Comparison of ENCODE assay signal across 17 cellular contexts in the genomic region with DNA sequence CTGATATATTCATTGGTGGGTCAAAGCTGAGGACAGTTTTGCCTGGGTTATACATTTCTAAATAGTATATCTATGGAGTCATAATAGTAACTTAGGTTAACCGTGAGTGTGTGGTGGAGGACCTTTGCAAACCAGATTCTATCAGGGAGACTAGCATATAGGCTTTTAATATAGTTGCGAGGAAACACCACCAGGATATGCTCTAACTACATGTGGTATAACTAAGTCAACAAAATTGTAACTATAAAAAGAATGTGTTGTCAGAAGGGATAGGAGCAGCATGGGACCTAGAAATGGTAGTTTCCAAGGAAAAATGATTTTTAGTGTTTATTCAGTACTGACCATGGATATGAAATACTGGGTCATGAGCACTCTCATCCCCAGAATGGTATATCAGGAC.
DNase-seq lines count a peak whose midpoint lies in the region; ATAC-seq and TF ChIP-seq lines count a peak whose summit lies in the region.
"Had no signal": no experiment of that assay in that cellular context is flagged by ENCODE, and none has a peak within 500 bp of the region (broad histone marks: within the 10 kb centered on the region; RNA-seq: fewer than 3 reads in every experiment).

No MANE protein-coding gene starts in this region.

- POLR2A ChIA-PET in IMR-90 (lab: Charles Lee; ENCODE audit: unreplicated experiment), result no interaction called here

- intact Hi-C loops in IMR-90 (cut with micrococcal nuclease), result loop anchor here (10.0 kb wide), 1 partner anchor 522 kb away; no protein-coding TSS in a partner anchor

- no peak overlapping the region for H2BK5ac ChIP-seq in IMR-90 (ENCODE audit: low read depth, low read length, poor library complexity, severe bottlenecking)

- H4K8ac ChIP-seq in IMR-90 (ENCODE audit: low read depth in 2 of 2, low read length in 2 of 2), result no peak overlapping the region

- in situ Hi-C loops in IMR-90 (cut with MboI; ENCODE audit: low sequenced_read_pairs), result no loop called here
- in situ Hi-C loops in astrocyte of the cerebellum (cut with HindIII; ENCODE audit: low sequenced_read_pairs), result no loop called here

- peak; percentile 29 for TF ChIP-seq RAD21 in IMR-90 (IDR thresholded peaks at IDR 0.05; ENCODE audit: low read length)

- no peak overlapping the region for H3K9ac ChIP-seq in IMR-90 (ENCODE audit: low read depth, low read length)

- H3K36me3 ChIP-seq in IMR-90 (ENCODE audit: control insufficient read depth, insufficient read depth, low read length), result no peaks in the 10 kb centered on the region
- H3K36me3 ChIP-seq: SJCRH30 had no signal

- no peak overlapping the region for H2AK9ac ChIP-seq in IMR-90 (replicated peaks; ENCODE audit: low read depth, low read length, poor library complexity)

- no peak overlapping the region for H3K23ac ChIP-seq in IMR-90 (ENCODE audit: low read depth, low read length)

- H3K79me1 ChIP-seq in IMR-90 (ENCODE audit: low read depth in 1 of 2, low read length in 2 of 2), result no peaks in the 10 kb centered on the region

- H3K27ac ChIP-seq in C4-2B (no peak overlapping the region), IMR-90 (ENCODE audit: insufficient read depth, low read length) (no peak overlapping the region), foreskin keratinocyte (no peak overlapping the region)
- H3K27ac ChIP-seq: SJCRH30 had no signal

- no peak overlapping the region for H2BK120ac ChIP-seq in IMR-90 (ENCODE audit: low read depth, low read length)

- H3K4ac ChIP-seq in IMR-90 (ENCODE audit: low read depth, low read length), result no peak overlapping the region

- no peaks in the 10 kb centered on the region for H3K9me3 ChIP-seq in IMR-90 (ENCODE audit: control insufficient read depth, insufficient read depth, low read length)
- H3K9me3 ChIP-seq: A549 had no signal

- TF ChIP-seq POLR2A in IMR-90 (IDR thresholded peaks at IDR 0.05; ENCODE audit: low read depth, low read length), result no peak

- H3K56ac ChIP-seq in IMR-90 (ENCODE audit: extremely low read depth, insufficient read depth, low read length), result no peak overlapping the region

- no peak overlapping the region for H3K4me2 ChIP-seq in IMR-90 (ENCODE audit: low read depth, low read length)
- H3K4me2 ChIP-seq: A549, GM23338 had no signal

- DNase-seq in IMR-90, result peak; percentile 35
- DNase-seq in astrocyte of the cerebellum (ENCODE audit: low read depth), result no peak
- DNase-seq in foreskin keratinocyte, result no peak
- no peak for DNase-seq in dedifferentiated amniotic fluid mesenchymal stem cell (ENCODE audit: extremely low spot score)
- DNase-seq: DMS153, Karpas-422, NCI-H1417, NCI-H1930, NCI-H526 treated with DMSO at 0.1 percent for 48 hours, SJCRH30 had no signal

- H3K9me1 ChIP-seq in IMR-90 (ENCODE audit: insufficient read depth, low read length), result no peaks in the 10 kb centered on the region

- H3K27me3 ChIP-seq in IMR-90 (ENCODE audit: control insufficient read depth, insufficient read depth, low read length) (no peaks in the 10 kb centered on the region; the same call in 1 of the 2 replicates), foreskin keratinocyte (no peaks in the 10 kb centered on the region)
- H3K27me3 ChIP-seq: SJCRH30 had no signal

- H2BK20ac ChIP-seq in IMR-90 (ENCODE audit: low read depth, low read length), result no peak overlapping the region

- H3K18ac ChIP-seq in IMR-90 (ENCODE audit: low read depth, low read length), result no peak overlapping the region

- dilution Hi-C loops in IMR-90 (cut with HindIII; ENCODE audit: low sequenced_read_pairs, unreplicated experiment), result no loop called here

- no peak overlapping the region for H3K14ac ChIP-seq in IMR-90 (replicated peaks; ENCODE audit: low read depth, low read length)

- no peak overlapping the region for H3K4me3 ChIP-seq in IMR-90 (ENCODE audit: insufficient read depth, low read depth, low read length)
- H3K4me3 ChIP-seq in astrocyte of the cerebellum (ENCODE audit: low read depth, low read length), result no peak overlapping the region
- H3K4me3 ChIP-seq: A549, GM23338, SJCRH30 had no signal

- no peak overlapping the region for H2BK15ac ChIP-seq in IMR-90 (ENCODE audit: low read depth, low read length)

- H2AFZ ChIP-seq in IMR-90 (replicated peaks; ENCODE audit: low read length, poor library complexity), result no peak overlapping the region
- H2AFZ ChIP-seq: GM23338 had no signal

- H4K5ac ChIP-seq in IMR-90 (ENCODE audit: low read depth, low read length), result no peak overlapping the region

- H2AK5ac ChIP-seq in IMR-90 (ENCODE audit: low read depth, low read length), result no peak overlapping the region

- no TSS peak for BruUV-seq in IMR-90 (replicated peaks; lab: Mats Ljungman, UMichigan)

- H4K20me1 ChIP-seq in IMR-90 (ENCODE audit: insufficient read depth, low read length), result no peaks in the 10 kb centered on the region

- no peak overlapping the region for H4K91ac ChIP-seq in IMR-90 (ENCODE audit: insufficient read depth, low read depth, low read length)

- WGBS in IMR-90 (ENCODE audit: extremely low coverage in 2 of 2, insufficient read length in 1 of 2), 2 experiments, result no CpG with 5 or more reads among the region's 2 CpGs

- CTCF ChIA-PET in IMR-90 (lab: Yijun Ruan, JAX), result interaction anchor here (1.2 kb wide), 1 partner anchor 10 kb away, joined by 5 read pairs; no protein-coding TSS in a partner anchor

- ATAC-seq in IMR-90 (ENCODE audit: low read depth), result no peak
- no peak for ATAC-seq in foreskin keratinocyte
- ATAC-seq in esophagus mucosa, result no peak
- no peak for ATAC-seq in GM18867 (IDR thresholded peaks at IDR 0.05; ENCODE audit: unreplicated experiment)
- no peak for ATAC-seq in HG03521 (IDR thresholded peaks at IDR 0.05; ENCODE audit: unreplicated experiment)
- ATAC-seq: GM23338, HepG2 had no signal

- H3K4me1 ChIP-seq in IMR-90 (ENCODE audit: control insufficient read depth, insufficient read depth, low read length), result peaks cover 3% of the 10 kb centered on the region; the same call in 1 of the 2 replicates
- peaks cover 21% of the 10 kb centered on the region for H3K4me1 ChIP-seq in foreskin keratinocyte
- H3K4me1 ChIP-seq: A549, SJCRH30 had no signal

- peak; percentile 32 for TF ChIP-seq CTCF in C4-2B (conservative IDR thresholded peaks at IDR 0.05)
- TF ChIP-seq CTCF in IMR-90 (conservative IDR thresholded peaks at IDR 0.05; ENCODE audit: low read depth, low read length), result 0 out of 2 replicates have a peak, but pooled peaks have one; percentile 23
- TF ChIP-seq CTCF in astrocyte of the cerebellum (IDR thresholded peaks at IDR 0.05; ENCODE audit: low read depth, low read length, missing control alignments), result peak; percentile 9
- peak; percentile 26 for TF ChIP-seq CTCF in foreskin keratinocyte (conservative IDR thresholded peaks at IDR 0.05)

TF ChIP-seq in IMR-90, 13 proteins besides CTCF, POLR2A, EP300 and RAD21:
- peak; percentile 32; the same call in 1 of the 2 replicates for TF ChIP-seq SMC3 (IDR thresholded peaks at IDR 0.05; ENCODE audit: low read depth, low read length)
- TF ChIP-seq CEBPB (IDR thresholded peaks at IDR 0.05; ENCODE audit: low read depth, low read length), result no peak
